Comparison of ENCODE assay signal across 22 cellular contexts in the genomic region with DNA sequence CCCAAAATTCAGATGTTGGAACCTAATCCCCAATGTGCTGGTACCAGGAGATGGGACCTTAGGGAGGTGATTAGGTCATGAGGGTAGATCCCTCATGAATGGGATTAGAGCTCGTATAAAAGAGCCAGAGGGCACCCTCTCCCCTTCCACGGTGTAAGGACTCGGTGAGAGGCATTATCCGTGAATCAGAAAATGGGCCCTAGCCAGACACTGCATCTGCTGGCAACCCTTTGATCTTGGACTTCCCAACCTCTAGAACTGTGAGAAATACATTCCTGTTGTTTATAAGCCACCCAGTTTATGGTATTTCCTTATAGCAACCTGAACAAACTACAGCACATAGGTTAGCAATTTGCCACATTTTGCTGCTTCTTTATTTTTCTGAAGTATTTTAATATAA. TPM values are rescaled to one million over a fixed set of nuclear protein-coding genes. Genes with fewer than 3 reads are reported as not detected.
"Had no signal": no experiment of that assay in that cellular context is flagged by ENCODE, and none has a peak within 500 bp of the region (broad histone marks: within the 10 kb centered on the region; RNA-seq: fewer than 3 reads in every experiment).

No MANE protein-coding gene starts in this region.

- H3K4me1 ChIP-seq: colonic mucosa, foreskin keratinocyte, gastrocnemius medialis had no signal

- H3K9me3 ChIP-seq: colonic mucosa, esophagus muscularis mucosa, esophagus squamous epithelium, gastrocnemius medialis, gastroesophageal sphincter, heart left ventricle, heart right ventricle had no signal

- H3K4me3 ChIP-seq: colonic mucosa, coronary artery, dorsolateral prefrontal cortex, esophagus muscularis mucosa, esophagus squamous epithelium, gastrocnemius medialis, gastroesophageal sphincter, heart left ventricle, heart right ventricle had no signal

- H3K27ac ChIP-seq: colonic mucosa, coronary artery, dorsolateral prefrontal cortex, epithelial cell of prostate, esophagus muscularis mucosa, esophagus squamous epithelium, foreskin keratinocyte, gastrocnemius medialis, gastroesophageal sphincter, heart left ventricle, heart right ventricle had no signal

- H3K27me3 ChIP-seq: colonic mucosa, dorsolateral prefrontal cortex, esophagus muscularis mucosa, esophagus squamous epithelium, gastrocnemius medialis, gastroesophageal sphincter, heart left ventricle, heart right ventricle had no signal

- H3K36me3 ChIP-seq: colonic mucosa, esophagus muscularis mucosa, esophagus squamous epithelium, gastrocnemius medialis, gastroesophageal sphincter, heart left ventricle, heart right ventricle had no signal

- ATAC-seq: effector memory CD8-positive, alpha-beta T cell; esophagus mucosa; foreskin keratinocyte; gastrocnemius medialis; gastroesophageal sphincter; heart left ventricle; heart right ventricle had no signal

- DNase-seq: colonic mucosa; cortex of kidney; dermis blood vessel endothelial cell; dorsolateral prefrontal cortex; effector CD4-positive, alpha-beta T cell; effector CD8-positive, alpha-beta T cell; effector memory CD4-positive, alpha-beta T cell; effector memory CD8-positive, alpha-beta T cell; endodermal cell; erythroblast; esophagus squamous epithelium; foreskin keratinocyte; gastrocnemius medialis; glutamatergic neuron; head of caudate nucleus; heart left ventricle; heart right ventricle had no signal

RNA-seq across cellular contexts. Expression of gene JAM2, which starts 14.5 kb away (rescaled TPM):
- total RNA-seq: foreskin keratinocyte had no signal
- polyA plus RNA-seq: foreskin keratinocyte had no signal
